In genomic region chr7:116234517-116235200, GRCh38 we compare ENCODE assay signal across 26 cellular contexts. TPM values are rescaled to one million over a fixed set of nuclear protein-coding genes. Genes with fewer than 3 reads are reported as not detected.
DNase-seq lines count a peak whose midpoint lies in the region; ATAC-seq and TF ChIP-seq lines count a peak whose summit lies in the region.
"Had no signal": no experiment of that assay in that cellular context is flagged by ENCODE, and none has a peak within 500 bp of the region (broad histone marks: within the 10 kb centered on the region; RNA-seq: fewer than 3 reads in every experiment).

No MANE protein-coding gene starts in this region.

- no peaks in the 10 kb centered on the region for H3K79me2 ChIP-seq in Loucy (ENCODE audit: insufficient read depth, low read length)

- peak overlapping the region; percentile 37; the same call in 1 of the 2 replicates for H2AFZ ChIP-seq in Loucy (ENCODE audit: low read length)

- no peak for TF ChIP-seq EP300 in gastroesophageal sphincter (IDR thresholded peaks at IDR 0.05)
- TF ChIP-seq EP300 in ovary (IDR thresholded peaks at IDR 0.05): no peak

- H3K36me3 ChIP-seq in Loucy (ENCODE audit: insufficient read depth, low read length): no peaks in the 10 kb centered on the region
- H3K36me3 ChIP-seq in gastroesophageal sphincter: no peaks in the 10 kb centered on the region
- H3K36me3 ChIP-seq in ovary: no peaks in the 10 kb centered on the region

- no peak overlapping the region for H3K4me3 Mint-ChIP-seq in activated T-cell treated with anti-CD3 and anti-CD28 coated beads, Interleukin-2, amount 50 U/mL, for 72 hours
- no peak overlapping the region for H3K4me3 Mint-ChIP-seq in activated T-cell treated with anti-CD3 and anti-CD28 coated beads, Interleukin-2, amount 50 U/mL, for 4 hours
- peak overlapping the region; percentile 9 for H3K4me3 Mint-ChIP-seq in stimulated activated effector memory CD8-positive, alpha-beta T cell treated with anti-CD3 and anti-CD28 coated beads, Interleukin-12 subunit alpha, Interleukin-12 subunit beta, amount 100 ng/mL, for 72 hours
- H3K4me3 Mint-ChIP-seq: nephron had no signal

- intact Hi-C loops in ovary (cut with DNase I): loop anchor here in 2 of 4 donors (5.0 to 10.0 kb wide), 2 partner anchors 47 to 60 kb away; no protein-coding TSS in a partner anchor

- no peaks in the 10 kb centered on the region for H3K9me3 ChIP-seq in Loucy (ENCODE audit: insufficient read depth, low read depth, low read length)
- no peaks in the 10 kb centered on the region for H3K9me3 ChIP-seq in gastroesophageal sphincter
- no peaks in the 10 kb centered on the region for H3K9me3 ChIP-seq in ovary
- H3K9me3 ChIP-seq: body of pancreas, left ventricle myocardium inferior, upper lobe of right lung had no signal

- ATAC-seq in activated T-cell treated with anti-CD3 and anti-CD28 coated beads, Interleukin-2, amount 50 U/mL, for 72 hours (replicated peaks in 1 of 2): no peak
- ATAC-seq in activated T-cell treated with anti-CD3 and anti-CD28 coated beads, Interleukin-2, amount 50 U/mL, for 4 hours: no peak
- ATAC-seq in gastroesophageal sphincter: no peak
- no peak for ATAC-seq in stimulated activated effector memory CD8-positive, alpha-beta T cell treated with anti-CD3 and anti-CD28 coated beads, Interleukin-12 subunit alpha, Interleukin-12 subunit beta, amount 100 ng/mL, for 72 hours
- ATAC-seq: body of pancreas, HCT116, upper lobe of right lung had no signal

- H3K27me3 ChIP-seq in Loucy (ENCODE audit: insufficient read depth, low read length, poor library complexity, severe bottlenecking): no peaks in the 10 kb centered on the region
- H3K27me3 ChIP-seq in gastroesophageal sphincter: no peaks in the 10 kb centered on the region
- H3K27me3 ChIP-seq in ovary: no peaks in the 10 kb centered on the region
- H3K27me3 ChIP-seq: body of pancreas, dorsolateral prefrontal cortex, upper lobe of right lung had no signal

- no peak overlapping the region for H3K9ac ChIP-seq in Loucy (ENCODE audit: low read depth, low read length, poor library complexity, severe bottlenecking)
- H3K9ac ChIP-seq: KMS-11 had no signal

- no peaks in the 10 kb centered on the region for H3K9me2 ChIP-seq in Loucy (replicated peaks; ENCODE audit: low read depth, low read length)

- no peak for TF ChIP-seq POLR2A in gastroesophageal sphincter (IDR thresholded peaks at IDR 0.05)
- TF ChIP-seq POLR2A in ovary (IDR thresholded peaks at IDR 0.05): no peak

- no peaks in the 10 kb centered on the region for H3K9me3 Mint-ChIP-seq in activated T-cell treated with anti-CD3 and anti-CD28 coated beads, Interleukin-2, amount 50 U/mL, for 72 hours
- no peaks in the 10 kb centered on the region for H3K9me3 Mint-ChIP-seq in activated T-cell treated with anti-CD3 and anti-CD28 coated beads, Interleukin-2, amount 50 U/mL, for 4 hours
- no peaks in the 10 kb centered on the region for H3K9me3 Mint-ChIP-seq in stimulated activated effector memory CD8-positive, alpha-beta T cell treated with anti-CD3 and anti-CD28 coated beads, Interleukin-12 subunit alpha, Interleukin-12 subunit beta, amount 100 ng/mL, for 72 hours
- H3K9me3 Mint-ChIP-seq: nephron had no signal

- H4K20me1 ChIP-seq in Loucy (ENCODE audit: insufficient read depth, low read length, poor library complexity, severe bottlenecking): no peaks in the 10 kb centered on the region

- H3K27ac Mint-ChIP-seq in activated T-cell treated with anti-CD3 and anti-CD28 coated beads, Interleukin-2, amount 50 U/mL, for 72 hours: peak overlapping the region; percentile 48
- peak overlapping the region; percentile 77 for H3K27ac Mint-ChIP-seq in stimulated activated effector memory CD8-positive, alpha-beta T cell treated with anti-CD3 and anti-CD28 coated beads, Interleukin-12 subunit alpha, Interleukin-12 subunit beta, amount 100 ng/mL, for 72 hours
- H3K27ac Mint-ChIP-seq: nephron had no signal

- no peak for DNase-seq in activated T-cell treated with anti-CD3 and anti-CD28 coated beads, Interleukin-2, amount 50 U/mL, for 72 hours
- DNase-seq in activated T-cell treated with anti-CD3 and anti-CD28 coated beads, Interleukin-2, amount 50 U/mL, for 4 hours: no peak
- DNase-seq in stimulated activated effector memory CD8-positive, alpha-beta T cell treated with anti-CD3 and anti-CD28 coated beads, Interleukin-12 subunit alpha, Interleukin-12 subunit beta, amount 100 ng/mL, for 72 hours (ENCODE audit: low spot score in 2 of 2): no peak
- DNase-seq in ovary: no peak
- no peak for DNase-seq in T-helper 1 cell
- no peak for DNase-seq in HPDE6-E6E7 (ENCODE audit: extremely low spot score)
- DNase-seq: activated CD4-positive, CD25-positive, alpha-beta regulatory T cell treated with anti-CD3 and anti-CD28 coated beads, Interleukin-2, amount 50 U/mL, for 72 hours; body of pancreas; cerebellar nuclear complex; DMS79; dorsolateral prefrontal cortex; islet precursor cell; left ventricle myocardium inferior; midbrain; NCI-H1417 treated with DMSO at 0.1 percent for 48 hours; NCI-H2107; NCI-H446; retina; stimulated activated CD4-positive, alpha-beta T cell treated with anti-CD3 and anti-CD28 coated beads, Interleukin-2, amount 100 ng/mL, for 24 hours; upper lobe of right lung had no signal

- no peak overlapping the region for H3K4me2 ChIP-seq in Loucy (ENCODE audit: low read depth, low read length, poor library complexity, severe bottlenecking)
- H3K4me2 ChIP-seq: KMS-11 had no signal

- H3K4me3 ChIP-seq in Loucy (ENCODE audit: low read length, poor library complexity, severe bottlenecking) (no peak overlapping the region), gastroesophageal sphincter (no peak overlapping the region), ovary (no peak overlapping the region)
- H3K4me3 ChIP-seq: body of pancreas, dorsolateral prefrontal cortex, left ventricle myocardium inferior, upper lobe of right lung had no signal

- WGBS in gastroesophageal sphincter (ENCODE audit: low coverage in 1 of 2), 2 donors: 46 to 80% methylated on average over 7 to 9 of the region's 9 CpGs
- WGBS in ovary, 3 donors: 79 to 83% (median 82%) methylated on average over 9 of the region's 9 CpGs

- peaks cover 65% of the 10 kb centered on the region for H3K4me1 Mint-ChIP-seq in activated T-cell treated with anti-CD3 and anti-CD28 coated beads, Interleukin-2, amount 50 U/mL, for 72 hours (ENCODE audit: low read depth)
- H3K4me1 Mint-ChIP-seq in activated T-cell treated with anti-CD3 and anti-CD28 coated beads, Interleukin-2, amount 50 U/mL, for 4 hours (ENCODE audit: low read depth): peaks cover 83% of the 10 kb centered on the region
- H3K4me1 Mint-ChIP-seq in stimulated activated effector memory CD8-positive, alpha-beta T cell treated with anti-CD3 and anti-CD28 coated beads, Interleukin-12 subunit alpha, Interleukin-12 subunit beta, amount 100 ng/mL, for 72 hours: peaks cover 52% of the 10 kb centered on the region

- no peaks in the 10 kb centered on the region for H3F3A ChIP-seq in Loucy (ENCODE audit: low read depth)

- peaks cover 1 to 7% of the 10 kb centered on the region in 2 donors for H3K36me3 Mint-ChIP-seq in activated T-cell treated with anti-CD3 and anti-CD28 coated beads, Interleukin-2, amount 50 U/mL, for 72 hours (ENCODE audit: insufficient read depth in 2 of 2)
- peaks cover 15% of the 10 kb centered on the region for H3K36me3 Mint-ChIP-seq in activated T-cell treated with anti-CD3 and anti-CD28 coated beads, Interleukin-2, amount 50 U/mL, for 4 hours (ENCODE audit: insufficient read depth)
- H3K36me3 Mint-ChIP-seq in stimulated activated effector memory CD8-positive, alpha-beta T cell treated with anti-CD3 and anti-CD28 coated beads, Interleukin-12 subunit alpha, Interleukin-12 subunit beta, amount 100 ng/mL, for 72 hours: peaks cover 41% of the 10 kb centered on the region

- H3K27ac ChIP-seq in gastroesophageal sphincter (peak overlapping the region in 3 of 4 donors; percentile 29 to 43 (median 30)), ovary (no peak overlapping the region)
- H3K27ac ChIP-seq: body of pancreas, dorsolateral prefrontal cortex, KMS-11, left ventricle myocardium inferior, RWPE1, upper lobe of right lung had no signal

- H3K4me1 ChIP-seq in Loucy (ENCODE audit: insufficient read depth, low read length, poor library complexity, severe bottlenecking): peaks cover 33% of the 10 kb centered on the region
- H3K4me1 ChIP-seq in gastroesophageal sphincter: peaks cover 29 to 97% (median 33%) of the 10 kb centered on the region in 3 donors
- peaks cover 7% of the 10 kb centered on the region for H3K4me1 ChIP-seq in ovary (ENCODE audit: insufficient read depth)

- TF ChIP-seq CTCF in Loucy (conservative IDR thresholded peaks at IDR 0.05; ENCODE audit: low read length) (no peak), gastroesophageal sphincter (IDR thresholded peaks at IDR 0.05) (no peak), ovary (IDR thresholded peaks at IDR 0.05) (no peak)

- no peaks in the 10 kb centered on the region for H3K27me3 Mint-ChIP-seq in activated T-cell treated with anti-CD3 and anti-CD28 coated beads, Interleukin-2, amount 50 U/mL, for 72 hours (ENCODE audit: low read depth)
- no peaks in the 10 kb centered on the region for H3K27me3 Mint-ChIP-seq in activated T-cell treated with anti-CD3 and anti-CD28 coated beads, Interleukin-2, amount 50 U/mL, for 4 hours (ENCODE audit: low read depth)

RNA-seq across cellular contexts. Expression of gene TES, which starts 24.3 kb away (rescaled TPM):
- total RNA-seq in activated T-cell treated with anti-CD3 and anti-CD28 coated beads, Interleukin-2, amount 50 U/mL, for 72 hours: 100 to 1,000 TPM; 121 to 125 TPM
- 10 to 100 TPM; 38.0 to 57.1 (median 53.4) TPM for total RNA-seq in activated T-cell treated with anti-CD3 and anti-CD28 coated beads, Interleukin-2, amount 50 U/mL, for 4 hours
- total RNA-seq in gastroesophageal sphincter (100 to 1,000 TPM; 245 to 501 (median 290) TPM), ovary (10 to 100 TPM in 4 of 7 donors, 1 to 10 TPM in 3; 6.0 to 52.3 (median 11.0) TPM)
- 10 to 100 TPM; 11.1 to 65.0 TPM for polyA plus RNA-seq in ovary

Comparison
In these comparisons a context has a peak if more than half of its experiments do, and no peak if none do; other contexts are left out.
1. H3K27ac ChIP-seq: peak in gastroesophageal sphincter (3 of 4); none in ovary (0 of 2).